In genomic region chr3:160691151-160691550, GRCh38 we compare ENCODE assay signal across 21 cellular contexts. TPM values are rescaled to one million over a fixed set of nuclear protein-coding genes. Genes with fewer than 3 reads are reported as not detected.
DNase-seq lines count a peak whose midpoint lies in the region; ATAC-seq and TF ChIP-seq lines count a peak whose summit lies in the region.
"Had no signal": no experiment of that assay in that cellular context is flagged by ENCODE, and none has a peak within 500 bp of the region (broad histone marks: within the 10 kb centered on the region; RNA-seq: fewer than 3 reads in every experiment).

No MANE protein-coding gene starts in this region.

- H4K8ac ChIP-seq in trophoblast cell (ENCODE audit: low read depth, low read length): no peak overlapping the region

- H2BK5ac ChIP-seq in trophoblast cell (ENCODE audit: low read depth, low read length, poor library complexity): no peak overlapping the region

- H3K27me3 ChIP-seq in PC-3 (ENCODE audit: low read length) (no peaks in the 10 kb centered on the region), trophoblast cell (ENCODE audit: insufficient read depth, low read length) (no peaks in the 10 kb centered on the region)
- H3K27me3 ChIP-seq: BE2C, BLaER1 had no signal

- BruUV-seq in PC-3 (replicated peaks; lab: Mats Ljungman, UMichigan): no TSS peak

- H3K14ac ChIP-seq in trophoblast cell (ENCODE audit: low read length): no peak overlapping the region

- no peak overlapping the region for H3K4ac ChIP-seq in trophoblast cell (ENCODE audit: low read depth, low read length)

- H3F3A ChIP-seq in PC-3 (ENCODE audit: low read length, unreplicated experiment): no peaks in the 10 kb centered on the region

- H4K91ac ChIP-seq in trophoblast cell (ENCODE audit: low read depth, low read length): no peak overlapping the region

- no CpG with 5 or more reads among the region's 1 CpG for WGBS in trophoblast cell (ENCODE audit: extremely low coverage, insufficient coverage, insufficient read length)

- H3K79me1 ChIP-seq in trophoblast cell (ENCODE audit: low read length): no peaks in the 10 kb centered on the region

- no peak overlapping the region for H3K27ac ChIP-seq in PC-3 (ENCODE audit: low read length)
- H3K27ac ChIP-seq in VCaP: peak overlapping the region; percentile 88
- no peak overlapping the region for H3K27ac ChIP-seq in trophoblast cell (ENCODE audit: low read depth, low read length)
- H3K27ac ChIP-seq: BLaER1 had no signal

- H3K36me3 ChIP-seq in PC-3 (ENCODE audit: low read depth, low read length): no peaks in the 10 kb centered on the region
- H3K36me3 ChIP-seq in trophoblast cell (ENCODE audit: control insufficient read depth in 1 of 2, insufficient read depth in 2 of 2, low read length in 2 of 2): no peaks in the 10 kb centered on the region
- H3K36me3 ChIP-seq: BE2C, BLaER1 had no signal

- H3K18ac ChIP-seq in trophoblast cell (ENCODE audit: low read length): no peak overlapping the region

- H3K4me3 ChIP-seq in PC-3 (ENCODE audit: low read length) (no peak overlapping the region), trophoblast cell (ENCODE audit: low read depth, low read length) (no peak overlapping the region)
- H3K4me3 ChIP-seq: BLaER1 had no signal

- ATAC-seq in PC-3 (no peak), GM19351 (IDR thresholded peaks at IDR 0.05; ENCODE audit: unreplicated experiment) (no peak)

- H3K9me3 ChIP-seq in PC-3 (ENCODE audit: low read length) (no peaks in the 10 kb centered on the region), trophoblast cell (ENCODE audit: insufficient read depth, low read depth, low read length) (no peaks in the 10 kb centered on the region)
- H3K9me3 ChIP-seq: BE2C, BLaER1, Caco-2 had no signal

- H3K79me2 ChIP-seq in PC-3 (ENCODE audit: low read length) (no peaks in the 10 kb centered on the region), trophoblast cell (ENCODE audit: control insufficient read depth, insufficient read depth, low read length, poor library complexity) (no peaks in the 10 kb centered on the region)

- H3K23ac ChIP-seq in trophoblast cell (ENCODE audit: low read length): no peak overlapping the region

- H3K9me2 ChIP-seq in PC-3 (replicated peaks; ENCODE audit: low read length): no peaks in the 10 kb centered on the region

- TF ChIP-seq CTCF in PC-3 (conservative IDR thresholded peaks at IDR 0.05; ENCODE audit: low read depth, low read length): no peak
- TF ChIP-seq CTCF in VCaP (conservative IDR thresholded peaks at IDR 0.05): no peak

- POLR2A ChIA-PET in PC-3 (lab: Charles Lee; ENCODE audit: unreplicated experiment): no interaction called here

- no peak overlapping the region for H2AK5ac ChIP-seq in trophoblast cell (ENCODE audit: low read length)

- no peak overlapping the region for H2BK120ac ChIP-seq in trophoblast cell (ENCODE audit: insufficient read depth, low read length, poor library complexity)

- DNase-seq in PC-3: peak; percentile 13
- peak; percentile 59 to 89 for DNase-seq in trophoblast cell
- DNase-seq in OCI-M2 (lab: John Stamatoyannopoulos, UW; ENCODE audit: unreplicated experiment): no peak
- DNase-seq in dedifferentiated amniotic fluid mesenchymal stem cell (ENCODE audit: extremely low spot score): no peak
- DNase-seq: 8988T; ACHN; BE2C; C1 segment of cervical spinal cord; Caco-2; Calu3; CD4-positive, alpha-beta memory T cell; CD4-positive, CD25-positive, alpha-beta regulatory T cell; CD8-positive, alpha-beta memory T cell; DMS79 treated with DMSO at 0.1 percent for 48 hours; GF-D8 had no signal

- H3K9ac ChIP-seq in PC-3 (ENCODE audit: low read length) (no peak overlapping the region), trophoblast cell (ENCODE audit: low read length) (no peak overlapping the region)
- H3K9ac ChIP-seq: BLaER1 had no signal

- H4K12ac ChIP-seq in trophoblast cell (ENCODE audit: low read depth, low read length): no peak overlapping the region

- CTCF ChIA-PET in PC-3 (lab: Charles Lee): no interaction called here

- intact Hi-C loops in PC-3 (cut with micrococcal nuclease): no loop called here

- H2AFZ ChIP-seq in PC-3 (ENCODE audit: low read length) (no peak overlapping the region), trophoblast cell (ENCODE audit: insufficient read depth, low read length, poor library complexity) (no peak overlapping the region)

- no peak overlapping the region for H3K4me2 ChIP-seq in PC-3 (ENCODE audit: low read length)
- H3K4me2 ChIP-seq in trophoblast cell (ENCODE audit: low read length): no peak overlapping the region
- H3K4me2 ChIP-seq: BLaER1 had no signal

- H4K20me1 ChIP-seq in PC-3 (ENCODE audit: low read length): no peaks in the 10 kb centered on the region
- H4K20me1 ChIP-seq: BLaER1 had no signal

- no peak overlapping the region for H2BK12ac ChIP-seq in trophoblast cell (ENCODE audit: low read length)

- H3K4me1 ChIP-seq in PC-3 (ENCODE audit: insufficient read depth, low read length) (no peaks in the 10 kb centered on the region), trophoblast cell (ENCODE audit: control insufficient read depth in 1 of 2, insufficient read depth in 2 of 2, low read length in 2 of 2) (no peaks in the 10 kb centered on the region)
- H3K4me1 ChIP-seq: BE2C, BLaER1, Caco-2 had no signal

RNA-seq across cellular contexts. Expression of gene ARL14, which starts 14.2 kb away (rescaled TPM):
- total RNA-seq in PC-3 (2014; rRNA removed): 3.9 and 4.2 TPM in 2 replicates
- polyA plus RNA-seq in trophoblast cell (2013): 0.04 and 0.07 TPM in 2 replicates
- total RNA-seq: A673; CD4-positive, alpha-beta memory T cell; CD4-positive, CD25-positive, alpha-beta regulatory T cell; CD8-positive, alpha-beta memory T cell had no signal
- polyA plus RNA-seq: AG04450; CD14-positive monocyte; CD4-positive, alpha-beta memory T cell; CD4-positive, CD25-positive, alpha-beta regulatory T cell; CD8-positive, alpha-beta memory T cell had no signal

Comparison
In these comparisons a context has a peak if more than half of its experiments do, and no peak if none do; other contexts are left out.
1. DNase-seq: peak in PC-3 (single experiment) and trophoblast cell (2 of 2); none in OCI-M2 (single experiment) and dedifferentiated amniotic fluid mesenchymal stem cell (single experiment).